In genomic region chr7:148541891-148542504, GRCh38 we compare ENCODE assay signal across 2 cellular contexts.
TF ChIP-seq lines count a peak whose summit lies in the region.

No MANE protein-coding gene starts in this region.

TF ChIP-seq in HepG2, 621 proteins besides CTCF, POLR2A, EP300 and RAD21 (continued from another document):
- TF ChIP-seq ATF4 (CRISPR knock-in tag; IDR thresholded peaks at IDR 0.05), result no peak

TF ChIP-seq in HEK293, 187 proteins besides CTCF, POLR2A, EP300 and RAD21:
- TF ChIP-seq ZSCAN4 (tag by site-specific recombination; IDR thresholded peaks at IDR 0.05) (no peak), ZNF366 (tag by site-specific recombination; conservative IDR thresholded peaks at IDR 0.05) (peak; percentile 72)
